23 cellular contexts compared by ENCODE assay signal in genomic region chr2:170468557-170468956, GRCh38.
DNase-seq lines count a peak whose midpoint lies in the region; ATAC-seq, FAIRE-seq and TF ChIP-seq lines count a peak whose summit lies in the region.
"Had no signal": no experiment of that assay in that cellular context is flagged by ENCODE, and none has a peak within 500 bp of the region (broad histone marks: within the 10 kb centered on the region; RNA-seq: fewer than 3 reads in every experiment).

No MANE protein-coding gene starts in this region.

- H4K5ac ChIP-seq in mesendoderm (ENCODE audit: low read length): no peak overlapping the region

- TF ChIP-seq EP300 in HepG2 (IDR thresholded peaks at IDR 0.05; ENCODE audit: low read depth in 2 of 2, low read length in 2 of 2): no peak
- TF ChIP-seq EP300 in HepG2 (CRISPR knock-in tag; IDR thresholded peaks at IDR 0.05; ENCODE audit: borderline replicate concordance): no peak

- no peak overlapping the region for H3K27ac ChIP-seq in HepG2 (ENCODE audit: extremely low read length, insufficient read depth, low read length)
- H3K27ac ChIP-seq in right lobe of liver: no peak overlapping the region
- H3K27ac ChIP-seq in mesendoderm (ENCODE audit: low read depth, low read length): peak overlapping the region; percentile 17
- H3K27ac ChIP-seq: 22Rv1, BLaER1, Peyer's patch, SJCRH30 had no signal

- H3K4me2 ChIP-seq in HepG2 (ENCODE audit: low read depth, low read length): no peak overlapping the region
- H3K4me2 ChIP-seq in mesendoderm (ENCODE audit: low read length): no peak overlapping the region
- H3K4me2 ChIP-seq: BLaER1 had no signal

- no peak for TF ChIP-seq RAD21 in HepG2 (CRISPR knock-in tag; IDR thresholded peaks at IDR 0.05)

- H3K4me3 ChIP-seq in HepG2 (replicated peaks in 1 of 3; ENCODE audit: insufficient read depth in 1 of 3, low read depth in 2 of 3, low read length in 3 of 3) (no peak overlapping the region), right lobe of liver (no peak overlapping the region), mesendoderm (ENCODE audit: low read length) (no peak overlapping the region)
- H3K4me3 ChIP-seq: BLaER1, Peyer's patch, SJCRH30 had no signal

- peak overlapping the region; percentile 13 for H2AK5ac ChIP-seq in mesendoderm (ENCODE audit: low read length)

- in situ Hi-C loops in HepG2 (cut with HindIII; ENCODE audit: extremely low pct_ligation_motif_present, low pct_unique_long_range_greater_than_20kb): no loop called here

- no peak overlapping the region for H2AFZ ChIP-seq in HepG2 (ENCODE audit: low read length)

- POLR2A ChIA-PET in HepG2 (lab: Yijun Ruan, JAX): no interaction called here

- no peak for TF ChIP-seq CTCF in HepG2 (CRISPR knock-in tag; IDR thresholded peaks at IDR 0.05)
- TF ChIP-seq CTCF in right lobe of liver (IDR thresholded peaks at IDR 0.05): no peak

- no peaks in the 10 kb centered on the region for H4K20me1 ChIP-seq in HepG2 (ENCODE audit: insufficient read depth, low read length)
- H4K20me1 ChIP-seq: BLaER1 had no signal

- H3K4me1 ChIP-seq in HepG2 (ENCODE audit: insufficient read depth, low read length) (peaks cover 53% of the 10 kb centered on the region), right lobe of liver (peaks cover 0 to 23% (median 8%) of the 10 kb centered on the region in 4 donors), mesendoderm (ENCODE audit: control insufficient read depth, low read depth, low read length) (no peaks in the 10 kb centered on the region)
- H3K4me1 ChIP-seq: BLaER1, Peyer's patch had no signal

- no peak for FAIRE-seq in HepG2 (lab: Jason Lieb, UNC)
- FAIRE-seq: H1 had no signal

- no peaks in the 10 kb centered on the region for H3K79me2 ChIP-seq in HepG2 (ENCODE audit: insufficient read depth, low read length)
- no peaks in the 10 kb centered on the region for H3K79me2 ChIP-seq in mesendoderm (ENCODE audit: control insufficient read depth, insufficient read depth, low read length)

- intact Hi-C loops in HepG2 (cut with micrococcal nuclease; ENCODE audit: unreplicated experiment) (no loop called here), right lobe of liver (cut with DNase I) (no loop called here)

- H3K79me1 ChIP-seq in mesendoderm (ENCODE audit: low read length): no peaks in the 10 kb centered on the region

- H3K27me3 ChIP-seq in HepG2 (ENCODE audit: control insufficient read depth in 1 of 2, insufficient read depth in 2 of 2, low read length in 2 of 2) (no peaks in the 10 kb centered on the region), right lobe of liver (no peaks in the 10 kb centered on the region), mesendoderm (ENCODE audit: insufficient read depth, low read length, poor library complexity) (no peaks in the 10 kb centered on the region)
- H3K27me3 ChIP-seq: BLaER1, Peyer's patch, SJCRH30 had no signal

- no peak overlapping the region for H3K56ac ChIP-seq in mesendoderm (ENCODE audit: low read length)

- no TSS peak for BruUV-seq in HepG2 (replicated peaks; lab: Mats Ljungman, UMichigan)

- no peak overlapping the region for H3K9ac ChIP-seq in HepG2 (ENCODE audit: insufficient read depth, low read depth, low read length)
- H3K9ac ChIP-seq in mesendoderm (ENCODE audit: low read length): no peak overlapping the region
- H3K9ac ChIP-seq: BLaER1 had no signal

- peak overlapping the region; percentile 66 for H4K8ac ChIP-seq in mesendoderm (ENCODE audit: low read depth, low read length)

- 97% methylated on average over 4 of the region's 4 CpGs for WGBS in HepG2 (ENCODE audit: low lambda C conversion rate)
- 82% methylated on average over 4 of the region's 4 CpGs for WGBS in right lobe of liver (ENCODE audit: insufficient coverage, low coverage, low lambda C conversion rate, missing lambda C conversion rate)
- WGBS in mesendoderm (ENCODE audit: extremely low coverage, insufficient coverage, low lambda C conversion rate): no CpG with 5 or more reads among the region's 4 CpGs

- CTCF ChIA-PET in HepG2 (lab: Yijun Ruan, JAX; ENCODE audit: low intra/inter-chr PET ratio, low total read pairs): no interaction called here

- H3K18ac ChIP-seq in mesendoderm (ENCODE audit: low read length): peak overlapping the region; percentile 31

- H3K9me3 ChIP-seq in HepG2 (ENCODE audit: low read length) (no peaks in the 10 kb centered on the region), right lobe of liver (no peaks in the 10 kb centered on the region)
- H3K9me3 ChIP-seq: Peyer's patch, SJCRH30 had no signal

- ATAC-seq in HepG2: no peak
- ATAC-seq in right lobe of liver: no peak
- ATAC-seq: T-cell had no signal

- H3K23ac ChIP-seq in mesendoderm (ENCODE audit: low read length): no peak overlapping the region

- H3K4ac ChIP-seq in mesendoderm (ENCODE audit: low read depth, low read length): no peak overlapping the region

- no peak for TF ChIP-seq POLR2A in HepG2 (IDR thresholded peaks at IDR 0.05; ENCODE audit: insufficient read depth in 1 of 2, low read depth in 2 of 2, low read length in 2 of 2)
- no peak for TF ChIP-seq POLR2A in right lobe of liver (IDR thresholded peaks at IDR 0.05)

- H2BK120ac ChIP-seq in mesendoderm (ENCODE audit: low read depth, low read length): peak overlapping the region; percentile 51

- no peaks in the 10 kb centered on the region for H3K36me3 ChIP-seq in HepG2 (replicated peaks in 1 of 2; ENCODE audit: control insufficient read depth in 1 of 2, insufficient read depth in 2 of 2, low read length in 2 of 2)
- no peaks in the 10 kb centered on the region for H3K36me3 ChIP-seq in right lobe of liver
- H3K36me3 ChIP-seq in mesendoderm (ENCODE audit: control insufficient read depth, insufficient read depth, low read length): no peaks in the 10 kb centered on the region
- H3K36me3 ChIP-seq: BLaER1, Peyer's patch, SJCRH30 had no signal

- H2BK5ac ChIP-seq in mesendoderm (ENCODE audit: low read length): peak overlapping the region; percentile 4

- DNase-seq in DMS153 (lab: John Stamatoyannopoulos, UW) (peak; percentile 11), DMS153 treated with DMSO at 0.1 percent for 48 hours (lab: John Stamatoyannopoulos, UW; ENCODE audit: unreplicated experiment) (no peak), HepG2 (ENCODE audit: low spot score) (no peak), right lobe of liver (no peak), mesendoderm (no peak), NCI-H2107 (lab: John Stamatoyannopoulos, UW) (no peak), H4 (ENCODE audit: low spot score) (no peak), NCI-H526 (lab: John Stamatoyannopoulos, UW) (no peak)
- DNase-seq: ACHN; CD4-positive, alpha-beta T cell; COR-L47; EL; GF-D8; NCI-H1048; NCI-H1436 treated with DMSO at 0.1 percent for 48 hours; NCI-H1930; NK-92 treated with Interleukin-12 subunit alpha and Interleukin-12 subunit beta, amount 100 ng/mL, for 24 hours; Peyer's patch; SJCRH30; T-cell had no signal

- peak overlapping the region; percentile 47 for H2BK15ac ChIP-seq in mesendoderm (replicated peaks; ENCODE audit: low read depth)

TF ChIP-seq in HepG2, 621 proteins besides CTCF, POLR2A, EP300 and RAD21:
- peak; percentile 36 to 64; a peak in 3 of 4 replicates for TF ChIP-seq MAFK (conservative IDR thresholded peaks at IDR 0.05 in 1 of 2, IDR thresholded peaks at IDR 0.05 in 1 of 2; ENCODE audit: low read length in 2 of 2)
- TF ChIP-seq ZNF652 (CRISPR knock-in tag; IDR thresholded peaks at IDR 0.05; ENCODE audit: borderline replicate concordance, low read depth): no peak
- no peak for TF ChIP-seq MXD1 (CRISPR knock-in tag; IDR thresholded peaks at IDR 0.05)
- TF ChIP-seq ZFAT (CRISPR knock-in tag; conservative IDR thresholded peaks at IDR 0.05): no peak
- TF ChIP-seq FIP1L1 (IDR thresholded peaks at IDR 0.05; ENCODE audit: borderline replicate concordance, insufficient read depth, low read depth, low read length): no peak
- peak; percentile 53 for TF ChIP-seq MAFF (IDR thresholded peaks at IDR 0.05; ENCODE audit: low read depth, low read length)
- no peak for TF ChIP-seq ZFP62 (CRISPR knock-in tag; IDR thresholded peaks at IDR 0.05)
- no peak for TF ChIP-seq DR1 (CRISPR knock-in tag; IDR thresholded peaks at IDR 0.05)
- TF ChIP-seq ZNF512 (CRISPR knock-in tag; IDR thresholded peaks at IDR 0.05): no peak
- no peak for TF ChIP-seq FLYWCH1 (CRISPR knock-in tag; IDR thresholded peaks at IDR 0.05)
